In the genomic region with DNA sequence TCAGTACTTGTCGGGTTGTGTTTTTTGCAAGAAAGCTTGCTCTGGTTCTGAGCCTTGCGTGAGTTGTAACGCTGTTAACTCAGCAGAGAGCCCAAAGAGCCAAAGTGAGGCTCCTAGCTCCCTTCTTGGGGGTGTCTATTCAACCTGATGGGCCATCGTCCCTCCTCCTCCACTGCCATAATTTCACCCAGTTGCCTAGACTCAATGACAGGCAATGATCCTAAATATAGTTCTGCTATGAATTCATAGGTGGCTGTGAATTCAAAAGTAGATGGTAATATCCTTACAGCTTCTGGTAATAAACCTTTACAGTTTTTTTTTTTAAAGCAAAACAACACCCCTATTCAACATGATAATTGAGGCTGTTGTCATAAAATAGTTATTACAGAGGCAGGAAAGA, we compare ENCODE assay signal across 24 cellular contexts. TPM values are rescaled to one million over a fixed set of nuclear protein-coding genes. Genes with fewer than 3 reads are reported as not detected.
DNase-seq lines count a peak whose midpoint lies in the region; TF ChIP-seq lines count a peak whose summit lies in the region.
"Had no signal": no experiment of that assay in that cellular context is flagged by ENCODE, and none has a peak within 500 bp of the region (broad histone marks: within the 10 kb centered on the region; RNA-seq: fewer than 3 reads in every experiment).

No MANE protein-coding gene starts in this region.

- H2BK5ac ChIP-seq in H9 (ENCODE audit: insufficient read length, low read length) = peak overlapping the region; percentile 18

- H3K4me3 Mint-ChIP-seq in H9 (no peak overlapping the region), brain (peak overlapping the region in 1 of 5 experiments; percentile 19), nephron progenitor cell (no peak overlapping the region)
- H3K4me3 Mint-ChIP-seq: CD4-positive, CD25-positive, alpha-beta regulatory T cell had no signal

- no peak for DNase-seq in H9
- no peak for DNase-seq in nephron progenitor cell
- no peak for DNase-seq in smooth muscle cell (lab: John Stamatoyannopoulos, UW; ENCODE audit: unreplicated experiment)
- no peak for DNase-seq in NCI-H1048 (lab: John Stamatoyannopoulos, UW)
- DNase-seq in D341Med (ENCODE audit: low spot score) = no peak
- DNase-seq in NCI-H1417 (lab: John Stamatoyannopoulos, UW) = no peak
- DNase-seq: BE2C; CD4-positive, CD25-positive, alpha-beta regulatory T cell; DMS79; HCEC 1CT; IMR-90; NCI-H1105; NCI-H1694; NCI-H2081 treated with DMSO at 0.1 percent for 48 hours; NCI-H2171 treated with DMSO at 0.1 percent for 48 hours; NCI-H446; NCI-H526; PC-3; Right ventricle myocardium superior had no signal

- H3K4me1 Mint-ChIP-seq in H9 = peaks cover 28 to 29% of the 10 kb centered on the region in 2 experiments
- H3K4me1 Mint-ChIP-seq in brain = peaks cover 67% of the 10 kb centered on the region
- H3K4me1 Mint-ChIP-seq in nephron progenitor cell = peaks cover under 1% of the 10 kb centered on the region

- peaks cover 20% of the 10 kb centered on the region for H3K36me3 ChIP-seq in smooth muscle cell (ENCODE audit: low read depth)

- no peak overlapping the region for H2BK15ac ChIP-seq in H9 (ENCODE audit: low read depth, low read length)

- H3K27ac Mint-ChIP-seq in H9 (peak overlapping the region in 2 of 3 experiments; percentile 41 to 72; a peak in 4 of 7 replicates), brain (peak overlapping the region; percentile 57 to 97 (median 90)), nephron progenitor cell (peak overlapping the region; percentile 61)

- H2BK20ac ChIP-seq in H9 (ENCODE audit: low read depth, low read length, poor library complexity, severe bottlenecking) = no peak overlapping the region

- no peaks in the 10 kb centered on the region for H3K23me2 ChIP-seq in H9 (ENCODE audit: insufficient read length, low read depth, low read length, poor library complexity, severe bottlenecking)

- H2BK120ac ChIP-seq in H9 (ENCODE audit: low read depth, low read length, poor library complexity, severe bottlenecking) = no peak overlapping the region

- H3K9me3 ChIP-seq in H9 (ENCODE audit: control insufficient read depth, low read depth, low read length) = no peaks in the 10 kb centered on the region
- no peaks in the 10 kb centered on the region for H3K9me3 ChIP-seq in smooth muscle cell (replicated peaks; ENCODE audit: low read depth)
- H3K9me3 ChIP-seq: BE2C had no signal

- H3K9me3 Mint-ChIP-seq in H9 (no peaks in the 10 kb centered on the region), brain (no peaks in the 10 kb centered on the region), nephron progenitor cell (no peaks in the 10 kb centered on the region)
- H3K9me3 Mint-ChIP-seq: CD4-positive, CD25-positive, alpha-beta regulatory T cell had no signal

- H3K4me2 ChIP-seq in H9 (ENCODE audit: insufficient read depth, insufficient read length, low read length) (no peak overlapping the region), smooth muscle cell (no peak overlapping the region)
- H3K4me2 ChIP-seq: KMS-11 had no signal

- H3K27ac ChIP-seq in H9 (ENCODE audit: insufficient read length, low read depth, low read length) (no peak overlapping the region), smooth muscle cell (ENCODE audit: low read depth) (peak overlapping the region; percentile 59)
- H3K27ac ChIP-seq: KMS-11 had no signal

- H3K27me3 Mint-ChIP-seq in H9 (ENCODE audit: low read depth) = no peaks in the 10 kb centered on the region
- H3K27me3 Mint-ChIP-seq in brain = no peaks in the 10 kb centered on the region
- H3K27me3 Mint-ChIP-seq in nephron progenitor cell (ENCODE audit: low read depth, poor library complexity) = no peaks in the 10 kb centered on the region
- H3K27me3 Mint-ChIP-seq: CD4-positive, CD25-positive, alpha-beta regulatory T cell had no signal

- H3K4me3 ChIP-seq in smooth muscle cell = no peak overlapping the region

- peaks cover 10% of the 10 kb centered on the region for H3F3A ChIP-seq in smooth muscle cell (ENCODE audit: low read depth)

- no peak overlapping the region for H4K8ac ChIP-seq in H9 (replicated peaks; ENCODE audit: insufficient read length, low read depth, low read length)

- H3K27me3 ChIP-seq in H9 (ENCODE audit: insufficient read depth, low read length) (no peaks in the 10 kb centered on the region), smooth muscle cell (ENCODE audit: low read depth) (no peaks in the 10 kb centered on the region)
- H3K27me3 ChIP-seq: BE2C had no signal

- no peak overlapping the region for H4K91ac ChIP-seq in H9 (ENCODE audit: insufficient read length, low read depth, low read length)

- no peak overlapping the region for H3K18ac ChIP-seq in H9 (ENCODE audit: insufficient read length, low read depth, low read length)

- TF ChIP-seq CTCF in H9 (conservative IDR thresholded peaks at IDR 0.05) = no peak
- no peak for TF ChIP-seq CTCF in brain (conservative IDR thresholded peaks at IDR 0.05)
- no peak for TF ChIP-seq CTCF in nephron progenitor cell (IDR thresholded peaks at IDR 0.05)
- no peak for TF ChIP-seq CTCF in smooth muscle cell (IDR thresholded peaks at IDR 0.05; ENCODE audit: borderline replicate concordance, insufficient read depth, poor library complexity, severe bottlenecking)

- no peak overlapping the region for H3K9ac ChIP-seq in H9 (ENCODE audit: extremely low read depth, insufficient read length, low read length)
- H3K9ac ChIP-seq in smooth muscle cell (ENCODE audit: low read depth) = no peak overlapping the region
- H3K9ac ChIP-seq: KMS-11 had no signal

- H3T11ph ChIP-seq in H9 (ENCODE audit: low read length) = no peak overlapping the region

- H3K79me1 ChIP-seq in H9 (ENCODE audit: insufficient read depth, low read depth, low read length, poor library complexity, severe bottlenecking) = peaks cover 5% of the 10 kb centered on the region

- H3K23ac ChIP-seq in H9 (ENCODE audit: insufficient read length, low read depth, low read length) = no peak overlapping the region

- no peak overlapping the region for H3K4ac ChIP-seq in H9 (ENCODE audit: low read depth, low read length)

- H3K36me3 Mint-ChIP-seq in H9 (ENCODE audit: insufficient read depth in 1 of 3, low read depth in 3 of 3) (peaks cover 26 to 70% (median 61%) of the 10 kb centered on the region in 3 experiments), brain (peaks cover 72% of the 10 kb centered on the region), nephron progenitor cell (ENCODE audit: low read depth) (peaks cover 54% of the 10 kb centered on the region)

- H3K14ac ChIP-seq in H9 (ENCODE audit: insufficient read depth, low read length) = no peak overlapping the region

- WGBS in H9 (ENCODE audit: extremely low coverage, insufficient read length, low lambda C conversion rate) = no CpG with 5 or more reads among the region's 4 CpGs
- 100% methylated on average over 4 of the region's 4 CpGs for WGBS in smooth muscle cell (ENCODE audit: low lambda C conversion rate)

- no peak overlapping the region for H2AK5ac ChIP-seq in H9 (ENCODE audit: insufficient read length, low read length)

- H4K5ac ChIP-seq in H9 (ENCODE audit: insufficient read length, low read depth, low read length) = no peak overlapping the region

- no peak overlapping the region for H3K56ac ChIP-seq in H9 (ENCODE audit: insufficient read length, low read depth, low read length)

- H3K4me1 ChIP-seq in H9 (ENCODE audit: insufficient read depth, low read length) = no peaks in the 10 kb centered on the region
- peaks cover 8% of the 10 kb centered on the region for H3K4me1 ChIP-seq in smooth muscle cell (ENCODE audit: low read depth)

- H4K20me1 ChIP-seq in H9 (ENCODE audit: control insufficient read depth, insufficient read depth, insufficient read length) (no peaks in the 10 kb centered on the region), smooth muscle cell (ENCODE audit: low read depth) (peaks cover 57% of the 10 kb centered on the region)

- H2BK12ac ChIP-seq in H9 (ENCODE audit: insufficient read length, low read depth, low read length) = no peak overlapping the region

- H3K79me2 ChIP-seq in H9 (ENCODE audit: insufficient read depth, low read length) (no peaks in the 10 kb centered on the region), smooth muscle cell (ENCODE audit: low read depth) (no peaks in the 10 kb centered on the region)

- H2AFZ ChIP-seq in H9 (ENCODE audit: low read length) = no peak overlapping the region
- no peak overlapping the region for H2AFZ ChIP-seq in smooth muscle cell (ENCODE audit: low read depth)

RNA-seq across cellular contexts. Expression of gene GHRH, which starts 39.5 kb away (rescaled TPM):
- total RNA-seq in H9 (2021) = 0.68 TPM in 1 of 2 replicates, not detected in the other
- not detected for polyA plus RNA-seq in brain (ENCODE audit: insufficient read depth, low read depth, low replicate concordance)
- not detected in 2 replicates for total RNA-seq in smooth muscle cell
- not detected in 2 replicates for polyA plus RNA-seq in smooth muscle cell
- total RNA-seq: A673; CD4-positive, CD25-positive, alpha-beta regulatory T cell; IMR-90; PC-3; RPMI7951; SK-MEL-5 had no signal
- polyA plus RNA-seq: CD4-positive, CD25-positive, alpha-beta regulatory T cell; IMR-90 had no signal

RNA-seq across cellular contexts. Expression of gene MROH8, which starts 42.7 kb away (rescaled TPM):
- total RNA-seq in H9 (2021) (0.79 and 0.90 TPM in 2 replicates), smooth muscle cell (1.6 and 2.2 TPM in 2 replicates)
- polyA plus RNA-seq in brain (ENCODE audit: insufficient read depth, low read depth, low replicate concordance) (4.9 TPM), smooth muscle cell (0.81 and 2.8 TPM in 2 replicates)

RNA-seq across cellular contexts. Expression of gene RPN2, which starts 43.0 kb away (rescaled TPM):
- total RNA-seq in H9 (2021) = 234 TPM in 2 replicates
- 203 TPM for polyA plus RNA-seq in brain (ENCODE audit: insufficient read depth, low read depth, low replicate concordance)
- 325 and 363 TPM in 2 replicates for total RNA-seq in smooth muscle cell
- 349 and 372 TPM in 2 replicates for polyA plus RNA-seq in smooth muscle cell
